In genomic region chr1:26083246-26083645, GRCh38 we compare ENCODE assay signal across 19 cellular contexts. TPM values are rescaled to one million over a fixed set of nuclear protein-coding genes. Genes with fewer than 3 reads are reported as not detected.
DNase-seq lines count a peak whose midpoint lies in the region; ATAC-seq and TF ChIP-seq lines count a peak whose summit lies in the region.
"Had no signal": no experiment of that assay in that cellular context is flagged by ENCODE, and none has a peak within 500 bp of the region (broad histone marks: within the 10 kb centered on the region; RNA-seq: fewer than 3 reads in every experiment).

No MANE protein-coding gene starts in this region.

- H3K9me3 Mint-ChIP-seq in HFFc6, result no peaks in the 10 kb centered on the region
- no peaks in the 10 kb centered on the region for H3K9me3 Mint-ChIP-seq in activated T-cell treated with anti-CD3 and anti-CD28 coated beads, Interleukin-2, amount 50 U/mL, for 72 hours
- H3K9me3 Mint-ChIP-seq: activated naive CD4-positive, alpha-beta T cell treated with anti-CD3 and anti-CD28 coated beads, Interleukin-2, amount 50 U/mL, for 72 hours; naive thymus-derived CD8-positive, alpha-beta T cell had no signal

- no peaks in the 10 kb centered on the region for H3K36me3 Mint-ChIP-seq in HFFc6 (ENCODE audit: low read depth)
- no peaks in the 10 kb centered on the region for H3K36me3 Mint-ChIP-seq in activated T-cell treated with anti-CD3 and anti-CD28 coated beads, Interleukin-2, amount 50 U/mL, for 72 hours (ENCODE audit: insufficient read depth in 2 of 2)
- H3K36me3 Mint-ChIP-seq: activated naive CD4-positive, alpha-beta T cell treated with anti-CD3 and anti-CD28 coated beads, Interleukin-2, amount 50 U/mL, for 72 hours; naive thymus-derived CD8-positive, alpha-beta T cell had no signal

- peak; percentile 23 for DNase-seq in A172 (ENCODE audit: low spot score)
- DNase-seq in HFFc6, result peak; percentile 48
- peak; percentile 46 for DNase-seq in choroid plexus epithelial cell (ENCODE audit: low read depth)
- DNase-seq in hepatic stellate cell (ENCODE audit: low spot score), result peak; percentile 42
- DNase-seq in caudate nucleus (lab: John Stamatoyannopoulos, UW), result no peak
- no peak for DNase-seq in activated CD4-positive, alpha-beta T cell treated with anti-CD3 and anti-CD28 coated beads, Interleukin-2, amount 50 U/mL, for 4 hours
- no peak for DNase-seq in activated T-cell treated with anti-CD3 and anti-CD28 coated beads, Interleukin-2, amount 50 U/mL, for 72 hours
- DNase-seq: activated CD4-positive, alpha-beta T cell treated with anti-CD3 and anti-CD28 coated beads, Interleukin-2, amount 50 U/mL, for 48 hours; activated T-cell treated with anti-CD3 and anti-CD28 coated beads, Interleukin-2, amount 50 U/mL, for 1 hour; EL; naive thymus-derived CD8-positive, alpha-beta T cell; NCI-H510A treated with DMSO at 0.1 percent for 48 hours; stimulated activated CD4-positive, alpha-beta T cell treated with anti-CD3 and anti-CD28 coated beads, Interleukin-15, amount 100 ng/mL, for 24 hours had no signal

- no peak overlapping the region for H3K4me3 Mint-ChIP-seq in HFFc6
- H3K4me3 Mint-ChIP-seq in activated T-cell treated with anti-CD3 and anti-CD28 coated beads, Interleukin-2, amount 50 U/mL, for 72 hours, result no peak overlapping the region
- H3K4me3 Mint-ChIP-seq: naive thymus-derived CD8-positive, alpha-beta T cell had no signal

- H3K4me3 ChIP-seq in choroid plexus epithelial cell (ENCODE audit: low read depth, low read length), result no peak overlapping the region

- ATAC-seq in HG03442 (IDR thresholded peaks at IDR 0.05; ENCODE audit: unreplicated experiment), result no peak
- ATAC-seq in activated T-cell treated with anti-CD3 and anti-CD28 coated beads, Interleukin-2, amount 50 U/mL, for 72 hours (replicated peaks in 1 of 2), result no peak
- ATAC-seq: activated naive CD4-positive, alpha-beta T cell treated with anti-CD3 and anti-CD28 coated beads, Interleukin-2, amount 50 U/mL, for 72 hours; naive thymus-derived CD8-positive, alpha-beta T cell had no signal

- H3K27ac Mint-ChIP-seq in HFFc6, result no peak overlapping the region
- H3K27ac Mint-ChIP-seq in activated T-cell treated with anti-CD3 and anti-CD28 coated beads, Interleukin-2, amount 50 U/mL, for 72 hours, result no peak overlapping the region
- H3K27ac Mint-ChIP-seq: activated naive CD4-positive, alpha-beta T cell treated with anti-CD3 and anti-CD28 coated beads, Interleukin-2, amount 50 U/mL, for 72 hours had no signal

- H3K27me3 Mint-ChIP-seq in HFFc6 (ENCODE audit: insufficient read depth), result peaks cover 34% of the 10 kb centered on the region
- peaks cover 18% of the 10 kb centered on the region for H3K27me3 Mint-ChIP-seq in activated T-cell treated with anti-CD3 and anti-CD28 coated beads, Interleukin-2, amount 50 U/mL, for 72 hours (ENCODE audit: low read depth)

- TF ChIP-seq CTCF in HFFc6 (IDR thresholded peaks at IDR 0.05), result no peak
- no peak for TF ChIP-seq CTCF in choroid plexus epithelial cell (conservative IDR thresholded peaks at IDR 0.05; ENCODE audit: low read depth, low read length)

- H3K27ac ChIP-seq in caudate nucleus (ENCODE audit: low read depth, low read length), result no peak overlapping the region
- H3K27ac ChIP-seq: KMS-11 had no signal

- peaks cover 15% of the 10 kb centered on the region for H3K4me1 Mint-ChIP-seq in HFFc6 (ENCODE audit: low read depth)
- H3K4me1 Mint-ChIP-seq in activated T-cell treated with anti-CD3 and anti-CD28 coated beads, Interleukin-2, amount 50 U/mL, for 72 hours (ENCODE audit: low read depth), result no peaks in the 10 kb centered on the region
- H3K4me1 Mint-ChIP-seq: naive thymus-derived CD8-positive, alpha-beta T cell had no signal

RNA-seq across cellular contexts. Expression of gene TRIM63, which starts 15.8 kb away (rescaled TPM):
- total RNA-seq in A172 (2014; rRNA removed; shearing (Covaris generic)), result not detected in 2 replicates
- not detected for total RNA-seq in HFFc6 (2021; fragmentation: NEBNext Ultra II Directional; extraction: Animal tissue kit (Norgen Biotek cat#: 25700))
- under 1 TPM in 1 of 2 donors, not detected in 1; 0.35 TPM for total RNA-seq in activated T-cell treated with anti-CD3 and anti-CD28 coated beads, Interleukin-2, amount 50 U/mL, for 72 hours
- total RNA-seq: bronchial epithelial cell; fibroblast of lung; naive thymus-derived CD8-positive, alpha-beta T cell; pulmonary artery endothelial cell had no signal

RNA-seq across cellular contexts. Expression of gene PDIK1L, which starts 28.4 kb away (rescaled TPM):
- 4.4 and 6.1 TPM in 2 replicates for total RNA-seq in A172 (2014; rRNA removed; shearing (Covaris generic))
- 1 to 10 TPM; 2.5 to 4.4 (median 3.8) TPM for total RNA-seq in HFFc6 (2021; fragmentation: NEBNext Ultra II Directional; extraction: Animal tissue kit (Norgen Biotek cat#: 25700))
- 10 to 100 TPM; 17.9 to 22.5 TPM for total RNA-seq in activated T-cell treated with anti-CD3 and anti-CD28 coated beads, Interleukin-2, amount 50 U/mL, for 72 hours

RNA-seq across cellular contexts. Expression of gene SLC30A2, which starts 37.3 kb away (rescaled TPM):
- not detected in 2 replicates for total RNA-seq in A172 (2014; rRNA removed; shearing (Covaris generic))
- not detected for total RNA-seq in HFFc6 (2021; fragmentation: NEBNext Ultra II Directional; extraction: Animal tissue kit (Norgen Biotek cat#: 25700))
- total RNA-seq in activated T-cell treated with anti-CD3 and anti-CD28 coated beads, Interleukin-2, amount 50 U/mL, for 72 hours, result not detected
- total RNA-seq: activated naive CD4-positive, alpha-beta T cell treated with anti-CD3 and anti-CD28 coated beads, Interleukin-2, amount 50 U/mL, for 72 hours; bronchial epithelial cell; fibroblast of lung; naive thymus-derived CD8-positive, alpha-beta T cell; pulmonary artery endothelial cell had no signal

Comparison
In these comparisons a context has a peak if more than half of its experiments do, and no peak if none do; other contexts are left out.
1. DNase-seq: peak in A172 (single experiment), HFFc6 (single experiment), choroid plexus epithelial cell (single experiment) and hepatic stellate cell (single experiment); none in caudate nucleus (0 of 61), activated CD4-positive, alpha-beta T cell treated with anti-CD3 and anti-CD28 coated beads, Interleukin-2, amount 50 U/mL, for 4 hours (0 of 2) and activated T-cell treated with anti-CD3 and anti-CD28 coated beads, Interleukin-2, amount 50 U/mL, for 72 hours (0 of 2).